Comparison of ENCODE assay signal across 12 cellular contexts in genomic region chr2:174717273-174717672, GRCh38. TPM values are rescaled to one million over a fixed set of nuclear protein-coding genes. Genes with fewer than 3 reads are reported as not detected.
DNase-seq lines count a peak whose midpoint lies in the region; ATAC-seq and TF ChIP-seq lines count a peak whose summit lies in the region.
"Had no signal": no experiment of that assay in that cellular context is flagged by ENCODE, and none has a peak within 500 bp of the region (broad histone marks: within the 10 kb centered on the region; RNA-seq: fewer than 3 reads in every experiment).

No MANE protein-coding gene starts in this region.

- in situ Hi-C loops in mammary epithelial cell (cut with MboI; ENCODE audit: low sequenced_read_pairs in 2 of 2): no loop called here

- no peak overlapping the region for H3K4me2 ChIP-seq in mammary epithelial cell (ENCODE audit: insufficient read depth, low read depth, low read length)

- CTCF ChIA-PET in mammary epithelial cell (lab: Charles Lee; ENCODE audit: low non-redundant PET) (no interaction called here), MCF 10A (lab: Yijun Ruan, JAX) (interaction anchor here (1.0 to 1.3 kb wide), 2 partner anchors 17 to 21 kb away, joined by 3 to 4 read pairs; no protein-coding TSS in a partner anchor), T-cell (lab: Charles Lee) (interaction anchor here in 1 of 2 donors (1.1 kb wide), 1 partner anchor 32 kb away, joined by 4 read pairs; no protein-coding TSS in a partner anchor)

- H3K4me3 ChIP-seq in mammary epithelial cell (replicated peaks in 1 of 3; ENCODE audit: insufficient read depth in 1 of 3, low read depth in 2 of 3, low read length in 3 of 3) (no peak overlapping the region), cardiac fibroblast (replicated peaks in 1 of 2; ENCODE audit: low read depth in 2 of 2, low read length in 2 of 2) (no peak overlapping the region)
- H3K4me3 ChIP-seq: body of pancreas had no signal

- no peak overlapping the region for H3K27ac ChIP-seq in mammary epithelial cell (ENCODE audit: insufficient read depth, low read depth, low read length)
- H3K27ac ChIP-seq: body of pancreas had no signal

- H3K27ac Mint-ChIP-seq in MCF 10A (ENCODE audit: low read depth, unreplicated experiment) (no peak overlapping the region), T-cell (peak overlapping the region; percentile 50 to 66)
- H3K27ac Mint-ChIP-seq in stimulated activated naive CD8-positive, alpha-beta T cell treated with anti-CD3 and anti-CD28 coated beads, Interleukin-15, Interleukin-2, amounts not matched to agents 100 ng/mL and 50 ng/mL, for 24 hours: no peak overlapping the region

- dilution Hi-C loops in mammary epithelial cell (cut with HindIII; ENCODE audit: low sequenced_read_pairs): loop anchor here (5.0 kb wide), 1 partner anchor 55 kb away; no protein-coding TSS in a partner anchor

- no peak overlapping the region for H3K9ac ChIP-seq in mammary epithelial cell (ENCODE audit: insufficient read depth, low read length)

- DNase-seq in mammary epithelial cell (peak; percentile 58), MCF 10A (ENCODE audit: unreplicated experiment) (no peak), T-cell (peak in 7 of 34 experiments; percentile 6 to 28 (median 13)), cardiac fibroblast (ENCODE audit: low read depth in 2 of 2) (peak; percentile 14 to 21), NCI-H82 treated with DMSO at 0.1 percent for 48 hours (lab: John Stamatoyannopoulos, UW; ENCODE audit: unreplicated experiment) (no peak), SHP77 treated with DMSO at 0.1 percent for 48 hours (lab: John Stamatoyannopoulos, UW) (no peak)
- DNase-seq in activated effector memory CD4-positive, alpha-beta T cell treated with Interleukin-2 at 50 U/mL for 16 hours: no peak
- DNase-seq: body of pancreas, NCI-H446 treated with DMSO at 0.1 percent for 48 hours had no signal

- H3K4me3 Mint-ChIP-seq in MCF 10A (ENCODE audit: unreplicated experiment) (no peak overlapping the region), T-cell (peak overlapping the region; percentile 61 to 73 (median 72))
- peak overlapping the region; percentile 64 for H3K4me3 Mint-ChIP-seq in stimulated activated naive CD8-positive, alpha-beta T cell treated with anti-CD3 and anti-CD28 coated beads, Interleukin-15, Interleukin-2, amounts not matched to agents 100 ng/mL and 50 ng/mL, for 24 hours

- H3K36me3 Mint-ChIP-seq in MCF 10A (ENCODE audit: insufficient read depth, unreplicated experiment): peaks cover 6% of the 10 kb centered on the region
- no peaks in the 10 kb centered on the region for H3K36me3 Mint-ChIP-seq in T-cell
- no peaks in the 10 kb centered on the region for H3K36me3 Mint-ChIP-seq in stimulated activated naive CD8-positive, alpha-beta T cell treated with anti-CD3 and anti-CD28 coated beads, Interleukin-15, Interleukin-2, amounts not matched to agents 100 ng/mL and 50 ng/mL, for 24 hours (ENCODE audit: low read depth)
- H3K36me3 Mint-ChIP-seq: CD14-positive monocyte had no signal

- H3K4me1 ChIP-seq in mammary epithelial cell (ENCODE audit: insufficient read depth, low read length): no peaks in the 10 kb centered on the region
- H3K4me1 ChIP-seq: body of pancreas had no signal

- intact Hi-C loops in mammary epithelial cell (cut with micrococcal nuclease): no loop called here
- intact Hi-C loops in MCF 10A (cut with micrococcal nuclease): no loop called here

- H3K4me1 Mint-ChIP-seq in MCF 10A (ENCODE audit: insufficient read depth, unreplicated experiment) (no peaks in the 10 kb centered on the region), T-cell (peaks cover 33 to 47% (median 36%) of the 10 kb centered on the region in 3 donors)
- peaks cover 28% of the 10 kb centered on the region for H3K4me1 Mint-ChIP-seq in stimulated activated naive CD8-positive, alpha-beta T cell treated with anti-CD3 and anti-CD28 coated beads, Interleukin-15, Interleukin-2, amounts not matched to agents 100 ng/mL and 50 ng/mL, for 24 hours (ENCODE audit: low read depth)

- ATAC-seq in T-cell (replicated peaks in 1 of 4): peak; percentile 79 to 91 (median 86)
- ATAC-seq: body of pancreas, left lobe of liver had no signal

- no peaks in the 10 kb centered on the region for H4K20me1 ChIP-seq in mammary epithelial cell (ENCODE audit: insufficient read depth, low read length)

- BruUV-seq in mammary epithelial cell (replicated peaks; lab: Mats Ljungman, UMichigan): no TSS peak
- BruUV-seq in MCF 10A (replicated peaks; lab: Mats Ljungman, UMichigan): no TSS peak

- no peaks in the 10 kb centered on the region for H3K9me3 ChIP-seq in mammary epithelial cell (replicated peaks; ENCODE audit: insufficient read depth, low read length)

- no peak for TF ChIP-seq CTCF in mammary epithelial cell (conservative IDR thresholded peaks at IDR 0.05 in 1 of 2, IDR thresholded peaks at IDR 0.05 in 1 of 2; ENCODE audit: extremely low read depth in 1 of 2, insufficient read depth in 1 of 2, low read depth in 1 of 2, low read length in 2 of 2)
- TF ChIP-seq CTCF in MCF 10A (IDR thresholded peaks at IDR 0.05; ENCODE audit: unreplicated experiment): no peak
- no peak for TF ChIP-seq CTCF in cardiac fibroblast (IDR thresholded peaks at IDR 0.05; ENCODE audit: low read depth, low read length)

- POLR2A ChIA-PET in MCF 10A (lab: Yijun Ruan, JAX): no interaction called here
- POLR2A ChIA-PET in T-cell (lab: Charles Lee): no interaction called here

- H3K27me3 Mint-ChIP-seq in MCF 10A (ENCODE audit: insufficient read depth, unreplicated experiment) (no peaks in the 10 kb centered on the region), T-cell (no peaks in the 10 kb centered on the region)
- peaks cover 8% of the 10 kb centered on the region for H3K27me3 Mint-ChIP-seq in stimulated activated naive CD8-positive, alpha-beta T cell treated with anti-CD3 and anti-CD28 coated beads, Interleukin-15, Interleukin-2, amounts not matched to agents 100 ng/mL and 50 ng/mL, for 24 hours

- WGBS in mammary epithelial cell (ENCODE audit: low coverage, missing lambda C conversion rate): 49% methylated on average over 3 of the region's 6 CpGs

- H3K9me3 Mint-ChIP-seq in MCF 10A (ENCODE audit: unreplicated experiment): no peaks in the 10 kb centered on the region
- H3K9me3 Mint-ChIP-seq in T-cell: peaks cover 0 to 4% (median 0%) of the 10 kb centered on the region in 3 donors
- no peaks in the 10 kb centered on the region for H3K9me3 Mint-ChIP-seq in stimulated activated naive CD8-positive, alpha-beta T cell treated with anti-CD3 and anti-CD28 coated beads, Interleukin-15, Interleukin-2, amounts not matched to agents 100 ng/mL and 50 ng/mL, for 24 hours

- no peaks in the 10 kb centered on the region for H3K36me3 ChIP-seq in mammary epithelial cell (ENCODE audit: insufficient read depth, low read length)

- H2AFZ ChIP-seq in mammary epithelial cell (ENCODE audit: low read depth, low read length): no peak overlapping the region

- no peaks in the 10 kb centered on the region for H3K27me3 ChIP-seq in mammary epithelial cell (ENCODE audit: insufficient read depth, low read length)
- H3K27me3 ChIP-seq: body of pancreas had no signal

- no peaks in the 10 kb centered on the region for H3K79me2 ChIP-seq in mammary epithelial cell (ENCODE audit: insufficient read depth, low read length)

RNA-seq across cellular contexts. Expression of gene CHRNA1, which starts 47.0 kb away (rescaled TPM):
- total RNA-seq in mammary epithelial cell (not detected), MCF 10A (2022) (not detected in 2 replicates), T-cell (under 1 TPM in 1 of 5 donors, not detected in 4; 0.23 TPM)
- not detected for polyA plus RNA-seq in mammary epithelial cell
- not detected for polyA minus RNA-seq in mammary epithelial cell
- total RNA-seq: body of pancreas, left lobe of liver had no signal
- polyA plus RNA-seq: CD14-positive monocyte had no signal

Comparison
In these comparisons a context has a peak if more than half of its experiments do, and no peak if none do; other contexts are left out.
1. DNase-seq: peak in mammary epithelial cell (single experiment) and cardiac fibroblast (2 of 2); none in MCF 10A (single experiment), NCI-H82 treated with DMSO at 0.1 percent for 48 hours (single experiment), SHP77 treated with DMSO at 0.1 percent for 48 hours (single experiment) and activated effector memory CD4-positive, alpha-beta T cell treated with Interleukin-2 at 50 U/mL for 16 hours (single experiment).
2. H3K27ac Mint-ChIP-seq: peak in T-cell (2 of 2); none in MCF 10A (single experiment) and stimulated activated naive CD8-positive, alpha-beta T cell treated with anti-CD3 and anti-CD28 coated beads, Interleukin-15, Interleukin-2, amounts not matched to agents 100 ng/mL and 50 ng/mL, for 24 hours (single experiment).